ENCODE assay signal across 8 cellular contexts in genomic region chr1:17539526-17540254, GRCh38. TPM values are rescaled to one million over a fixed set of nuclear protein-coding genes. Genes with fewer than 3 reads are reported as not detected.
DNase-seq lines count a peak whose midpoint lies in the region; ATAC-seq and TF ChIP-seq lines count a peak whose summit lies in the region.

Gene ARHGEF10L (plus strand): TSS chr1:17539698. CDS start chr1:17580596, 40,898 bp downstream.

- peak within 1 kb of the TSS; percentile 98 for H3K27ac Mint-ChIP-seq in neural crest cell (ENCODE audit: unreplicated experiment)
- no peak within 1 kb of the TSS for H3K27ac Mint-ChIP-seq in activated T-helper 1 cell treated with anti-CD3 and anti-CD28 coated beads, Interleukin-12 subunit alpha, Interleukin-12 subunit beta, Interleukin-2, Interleukin-4 antibody, amounts not matched to agents 30 ng/mL and 10 ng/mL and 1 ng/mL, durations not matched to agents 14 hours and 24 hours and 36 hours

- H3K36me3 ChIP-seq in RWPE2 (ENCODE audit: low read depth): no peaks in the 10 kb centered on the region

- DNase-seq in RWPE2 (ENCODE audit: low spot score) (no peak), fibroblast of villous mesenchyme (ENCODE audit: low read depth) (no peak), neural crest cell (ENCODE audit: low read depth, low spot score) (peak; percentile 25), NCI-H774 (lab: John Stamatoyannopoulos, UW) (no peak)
- DNase-seq in activated T-helper 1 cell treated with anti-CD3 and anti-CD28 coated beads, Interleukin-12 subunit alpha, Interleukin-12 subunit beta, Interleukin-2, Interleukin-4 antibody, amounts not matched to agents 30 ng/mL and 10 ng/mL and 1 ng/mL, durations not matched to agents 14 hours and 24 hours and 36 hours (ENCODE audit: low spot score): no peak

- H3K4me1 ChIP-seq in RWPE2 (ENCODE audit: insufficient read depth, poor library complexity, severe bottlenecking): no peaks in the 10 kb centered on the region

- H3K4me3 Mint-ChIP-seq in neural crest cell: peak within 1 kb of the TSS; percentile 91
- no peak within 1 kb of the TSS for H3K4me3 Mint-ChIP-seq in activated T-helper 1 cell treated with anti-CD3 and anti-CD28 coated beads, Interleukin-12 subunit alpha, Interleukin-12 subunit beta, Interleukin-2, Interleukin-4 antibody, amounts not matched to agents 30 ng/mL and 10 ng/mL and 1 ng/mL, durations not matched to agents 14 hours and 24 hours and 36 hours

- intact Hi-C loops in activated T-helper 1 cell treated with anti-CD3 and anti-CD28 coated beads, Interleukin-12 subunit alpha, Interleukin-12 subunit beta, Interleukin-2, Interleukin-4 antibody, amounts not matched to agents 30 ng/mL and 10 ng/mL and 1 ng/mL, durations not matched to agents 14 hours and 24 hours and 36 hours (cut with micrococcal nuclease): no loop called here

- no peaks in the 10 kb centered on the region for H3K27me3 ChIP-seq in RWPE2 (ENCODE audit: insufficient read depth, poor library complexity, severe bottlenecking)

- H3K9me3 Mint-ChIP-seq in neural crest cell: no peaks in the 10 kb centered on the region
- no peaks in the 10 kb centered on the region for H3K9me3 Mint-ChIP-seq in activated T-helper 1 cell treated with anti-CD3 and anti-CD28 coated beads, Interleukin-12 subunit alpha, Interleukin-12 subunit beta, Interleukin-2, Interleukin-4 antibody, amounts not matched to agents 30 ng/mL and 10 ng/mL and 1 ng/mL, durations not matched to agents 14 hours and 24 hours and 36 hours

- H3K4me1 Mint-ChIP-seq in neural crest cell: peaks cover 38% of the 10 kb centered on the region
- no peaks in the 10 kb centered on the region for H3K4me1 Mint-ChIP-seq in activated T-helper 1 cell treated with anti-CD3 and anti-CD28 coated beads, Interleukin-12 subunit alpha, Interleukin-12 subunit beta, Interleukin-2, Interleukin-4 antibody, amounts not matched to agents 30 ng/mL and 10 ng/mL and 1 ng/mL, durations not matched to agents 14 hours and 24 hours and 36 hours (ENCODE audit: low read depth)

- H3K27me3 Mint-ChIP-seq in neural crest cell (ENCODE audit: low read depth): no peaks in the 10 kb centered on the region
- peaks cover 39% of the 10 kb centered on the region for H3K27me3 Mint-ChIP-seq in activated T-helper 1 cell treated with anti-CD3 and anti-CD28 coated beads, Interleukin-12 subunit alpha, Interleukin-12 subunit beta, Interleukin-2, Interleukin-4 antibody, amounts not matched to agents 30 ng/mL and 10 ng/mL and 1 ng/mL, durations not matched to agents 14 hours and 24 hours and 36 hours (ENCODE audit: insufficient read depth)

- TF ChIP-seq CTCF in RWPE2 (IDR thresholded peaks at IDR 0.05; ENCODE audit: poor library complexity, severe bottlenecking) (no peak), fibroblast of villous mesenchyme (IDR thresholded peaks at IDR 0.05; ENCODE audit: insufficient read depth, low read depth, low read length) (no peak), neural crest cell (conservative IDR thresholded peaks at IDR 0.05) (no peak)

- H3K9me3 ChIP-seq in RWPE2 (ENCODE audit: severe bottlenecking): no peaks in the 10 kb centered on the region

- ATAC-seq in RWPE2 (ENCODE audit: low read depth) (peak; percentile 51), HG02642 (IDR thresholded peaks at IDR 0.05; ENCODE audit: poor library complexity, unreplicated experiment) (no peak), GM19395 (IDR thresholded peaks at IDR 0.05; ENCODE audit: unreplicated experiment) (no peak)

- peak within 1 kb of the TSS; percentile 1; the same call in 1 of the 2 replicates for H3K4me3 ChIP-seq in GM08714 (ENCODE audit: low read length)
- H3K4me3 ChIP-seq in RWPE2 (ENCODE audit: severe bottlenecking): peak within 1 kb of the TSS; percentile 96
- H3K4me3 ChIP-seq in fibroblast of villous mesenchyme (ENCODE audit: low read depth, low read length): peak within 1 kb of the TSS; percentile 74

- H3K36me3 Mint-ChIP-seq in neural crest cell (ENCODE audit: low read depth): no peaks in the 10 kb centered on the region
- no peaks in the 10 kb centered on the region for H3K36me3 Mint-ChIP-seq in activated T-helper 1 cell treated with anti-CD3 and anti-CD28 coated beads, Interleukin-12 subunit alpha, Interleukin-12 subunit beta, Interleukin-2, Interleukin-4 antibody, amounts not matched to agents 30 ng/mL and 10 ng/mL and 1 ng/mL, durations not matched to agents 14 hours and 24 hours and 36 hours (ENCODE audit: low read depth)

- no peak within 1 kb of the TSS for H3K27ac ChIP-seq in RWPE2 (ENCODE audit: poor library complexity, severe bottlenecking)

RNA-seq across cellular contexts. Expression of gene ARHGEF10L, which starts in this region (rescaled TPM):
- total RNA-seq in fibroblast of villous mesenchyme (16.8 and 18.7 TPM in 2 replicates), neural crest cell (20.4 and 22.2 TPM in 2 replicates)
- total RNA-seq in activated T-helper 1 cell treated with anti-CD3 and anti-CD28 coated beads, Interleukin-12 subunit alpha, Interleukin-12 subunit beta, Interleukin-2, Interleukin-4 antibody, amounts not matched to agents 30 ng/mL and 10 ng/mL and 1 ng/mL, durations not matched to agents 14 hours and 24 hours and 36 hours: not detected in 2 replicates

Comparison
In these comparisons a context has a peak if more than half of its experiments do, and no peak if none do; other contexts are left out.
1. RNA of gene ARHGEF10L (total RNA-seq): 20.4 to 22.2 TPM in neural crest cell and 16.8 to 18.7 TPM in fibroblast of villous mesenchyme; not detected in activated T-helper 1 cell treated with anti-CD3 and anti-CD28 coated beads, Interleukin-12 subunit alpha, Interleukin-12 subunit beta, Interleukin-2, Interleukin-4 antibody, amounts not matched to agents 30 ng/mL and 10 ng/mL and 1 ng/mL, durations not matched to agents 14 hours and 24 hours and 36 hours; every median in the first group is over 10 times any median in the second.
2. H3K4me3 ChIP-seq: peak in every context shown above with its lines; median percentile 96 in RWPE2; 74 in fibroblast of villous mesenchyme; 1 in GM08714.